ENCODE assay signal across 25 cellular contexts in the genomic region with DNA sequence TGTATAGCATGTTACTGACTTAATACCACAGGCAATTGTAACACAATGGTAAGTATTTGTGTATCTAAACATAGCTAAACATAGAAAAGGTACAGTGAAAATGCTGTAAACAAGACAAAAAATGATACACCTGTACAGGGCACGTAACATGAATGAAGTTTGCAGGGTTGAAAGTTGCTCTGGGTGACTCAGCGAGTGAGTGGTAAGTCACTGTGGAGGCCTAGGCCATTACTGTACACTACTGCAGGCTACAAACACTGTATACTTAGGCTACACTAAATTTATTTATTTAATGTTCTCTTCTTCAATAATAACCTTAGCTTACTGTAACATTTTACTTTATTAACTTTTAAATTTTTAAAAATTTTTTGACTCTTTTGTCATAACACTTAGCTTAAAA.
"Had no signal": no experiment of that assay in that cellular context is flagged by ENCODE, and none has a peak within 500 bp of the region (broad histone marks: within the 10 kb centered on the region; RNA-seq: fewer than 3 reads in every experiment).

No MANE protein-coding gene starts in this region.

- H3K4me3 ChIP-seq: heart right ventricle, left lung, neural progenitor cell, prostate gland, right atrium auricular region, testis, tibial artery, upper lobe of left lung had no signal

- H3K27ac ChIP-seq: heart right ventricle, left lung, neural progenitor cell, parathyroid adenoma, prostate gland, right atrium auricular region, testis, tibial artery, upper lobe of left lung had no signal

- ATAC-seq: effector memory CD8-positive, alpha-beta T cell; heart right ventricle; left cardiac atrium; left lung; naive thymus-derived CD4-positive, alpha-beta T cell; sciatic nerve; stimulated activated memory B cell treated with anti-CD40 and anti-IgM and Interleukin-4, amounts not matched to agents 10 μg/mL and 1 μg/mL and 100 μg/mL, for 72 hours; stimulated activated naive CD8-positive, alpha-beta T cell treated with anti-CD3 and anti-CD28 coated beads, Interleukin-15, Interleukin-2, amounts not matched to agents 100 U/mL and 50 U/mL, for 24 hours had no signal

- H3K27me3 ChIP-seq: heart right ventricle, left lung, neural progenitor cell, right atrium auricular region, testis, tibial artery, upper lobe of left lung had no signal

- H3K27me3 Mint-ChIP-seq: stimulated activated memory B cell treated with anti-CD40 and anti-IgM and Interleukin-4, amounts not matched to agents 10 μg/mL and 1 μg/mL and 100 μg/mL, for 72 hours had no signal

- H3K36me3 ChIP-seq: heart right ventricle, left lung, neural progenitor cell, prostate gland, right atrium auricular region, tibial artery, upper lobe of left lung had no signal

- H3K27ac Mint-ChIP-seq: effector memory CD8-positive, alpha-beta T cell; naive thymus-derived CD4-positive, alpha-beta T cell; nephron; neural progenitor cell; stimulated activated memory B cell treated with anti-CD40 and anti-IgM and Interleukin-4, amounts not matched to agents 10 μg/mL and 1 μg/mL and 100 μg/mL, for 72 hours had no signal

- H3K4me1 Mint-ChIP-seq: naive thymus-derived CD4-positive, alpha-beta T cell; nephron; stimulated activated memory B cell treated with anti-CD40 and anti-IgM and Interleukin-4, amounts not matched to agents 10 μg/mL and 1 μg/mL and 100 μg/mL, for 72 hours had no signal

- H3K9me3 ChIP-seq: prostate gland, testis, upper lobe of left lung had no signal

- H3K36me3 Mint-ChIP-seq: neural progenitor cell; stimulated activated memory B cell treated with anti-CD40 and anti-IgM and Interleukin-4, amounts not matched to agents 10 μg/mL and 1 μg/mL and 100 μg/mL, for 72 hours had no signal

- H3K4me1 ChIP-seq: heart right ventricle, left lung, neural progenitor cell, parathyroid adenoma, prostate gland, right atrium auricular region, testis, tibial artery, upper lobe of left lung had no signal

- DNase-seq: cortex of kidney; effector memory CD8-positive, alpha-beta T cell; foreskin fibroblast; glutamatergic neuron; heart right ventricle; hippocampal formation; left cardiac atrium; left lung; mesendoderm; midbrain; naive thymus-derived CD4-positive, alpha-beta T cell; stimulated activated CD4-positive, alpha-beta T cell treated with anti-CD3 and anti-CD28 coated beads, Interleukin-2, amount 100 ng/mL, for 24 hours; stimulated activated CD4-positive, alpha-beta T cell treated with anti-CD3 and anti-CD28 coated beads, Interleukin-4, amount 100 ng/mL, for 4 hours; stimulated activated naive CD8-positive, alpha-beta T cell treated with anti-CD3 and anti-CD28 coated beads, Interleukin-15, Interleukin-2, amounts not matched to agents 100 U/mL and 50 U/mL, for 24 hours; substantia nigra; testis; tibial artery; upper lobe of left lung had no signal

- H3K4me3 Mint-ChIP-seq: effector memory CD8-positive, alpha-beta T cell; naive thymus-derived CD4-positive, alpha-beta T cell; nephron; neural progenitor cell; stimulated activated memory B cell treated with anti-CD40 and anti-IgM and Interleukin-4, amounts not matched to agents 10 μg/mL and 1 μg/mL and 100 μg/mL, for 72 hours had no signal
